ENCODE assay signal across 1 cellular context in the genomic region with DNA sequence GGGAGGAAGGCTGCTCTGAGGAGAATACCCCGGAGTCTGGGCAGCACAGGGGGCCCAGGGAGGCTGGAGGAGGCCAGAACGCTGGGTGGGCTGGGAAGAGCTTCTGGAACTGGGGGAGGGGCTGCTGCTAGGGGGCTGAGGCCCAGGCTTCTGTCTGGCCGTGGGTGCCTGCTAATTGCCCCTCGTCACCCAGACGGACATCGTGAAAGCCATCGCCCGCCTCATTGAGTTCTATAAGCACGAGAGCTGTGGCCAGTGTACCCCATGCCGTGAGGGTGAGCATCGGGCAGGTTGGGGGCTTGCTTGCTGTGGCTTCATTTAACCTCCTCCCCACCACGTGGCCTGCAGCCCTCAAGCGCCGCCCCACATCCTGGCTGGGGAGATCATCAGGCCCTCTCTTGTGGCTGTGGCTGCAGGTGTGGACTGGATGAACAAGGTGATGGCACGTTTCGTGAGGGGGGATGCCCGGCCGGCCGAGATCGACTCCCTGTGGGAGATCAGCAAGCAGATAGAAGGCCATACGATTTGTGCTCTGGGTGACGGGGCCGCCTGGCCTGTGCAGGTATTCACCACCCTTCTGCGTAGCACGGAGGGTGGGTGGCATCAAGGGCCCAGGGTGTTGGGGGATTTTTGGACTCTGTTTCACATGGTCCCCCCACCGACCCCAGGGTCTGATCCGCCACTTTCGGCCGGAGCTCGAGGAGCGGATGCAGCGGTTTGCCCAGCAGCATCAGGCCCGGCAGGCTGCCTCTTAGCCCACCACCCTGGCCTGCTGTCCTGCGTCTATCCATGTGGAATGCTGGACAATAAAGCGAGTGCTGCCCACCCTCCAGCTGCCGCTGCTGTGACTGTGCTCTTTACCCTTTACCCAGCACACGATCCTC.
A peak's percentile ranks its signal among the peaks of the same experiment; 100 is the strongest.
TF ChIP-seq lines count a peak whose summit lies in the region.

No MANE protein-coding gene starts in this region.

TF ChIP-seq in HepG2, 621 proteins besides CTCF, POLR2A, EP300 and RAD21:
- TF ChIP-seq IRF2 (CRISPR knock-in tag; IDR thresholded peaks at IDR 0.05): no peak
- TF ChIP-seq RBFOX2 (IDR thresholded peaks at IDR 0.05; ENCODE audit: low read depth, low read length): 0 out of 2 replicates have a peak, but pooled peaks have one; percentile 17
